Comparison of ENCODE assay signal across 10 cellular contexts in the genomic region with DNA sequence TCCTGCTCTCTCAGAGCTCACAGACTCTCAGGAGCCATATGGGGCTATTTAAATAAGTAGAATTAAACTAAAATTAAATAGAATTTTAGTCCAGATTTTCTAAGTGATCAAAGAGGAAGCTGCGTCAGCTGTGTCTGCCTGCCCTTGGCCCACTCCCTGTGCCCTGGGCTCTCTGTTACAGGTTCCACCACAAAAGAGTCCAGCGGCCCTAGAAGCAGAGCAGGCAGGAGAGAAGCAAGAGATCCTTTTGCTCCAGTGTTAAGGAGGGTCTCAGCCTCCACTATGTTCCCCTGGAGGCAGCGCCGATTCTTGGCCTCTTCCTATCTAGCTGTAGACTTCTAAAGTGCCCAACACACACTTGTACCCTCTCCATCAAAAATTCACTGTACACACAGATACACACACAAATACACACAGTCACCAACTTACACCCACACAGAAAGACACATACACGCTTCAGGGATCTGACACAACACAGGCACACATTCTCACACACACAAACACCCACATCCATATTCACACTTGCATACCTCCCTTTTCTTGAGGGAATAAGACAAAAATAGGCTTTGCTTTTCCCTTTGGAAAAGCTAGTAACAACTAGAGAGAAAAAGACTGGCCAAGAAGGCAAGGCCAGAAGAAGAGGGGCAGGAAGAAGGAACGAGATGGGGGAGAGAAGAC. TPM values are rescaled to one million over a fixed set of nuclear protein-coding genes. Genes with fewer than 3 reads are reported as not detected.
DNase-seq lines count a peak whose midpoint lies in the region; ATAC-seq and TF ChIP-seq lines count a peak whose summit lies in the region.
"Had no signal": no experiment of that assay in that cellular context is flagged by ENCODE, and none has a peak within 500 bp of the region (broad histone marks: within the 10 kb centered on the region; RNA-seq: fewer than 3 reads in every experiment).

No MANE protein-coding gene starts in this region.

- H3K4me3 ChIP-seq in CD8-positive, alpha-beta T cell (ENCODE audit: low read depth, low read length), result no peak overlapping the region
- peak overlapping the region; percentile 90 for H3K4me3 ChIP-seq in OCI-LY3 (ENCODE audit: low read length)
- H3K4me3 ChIP-seq in psoas muscle, result peak overlapping the region; percentile 21

- peak overlapping the region; percentile 88 for H3K9ac ChIP-seq in OCI-LY3 (ENCODE audit: low read length)

- intact Hi-C loops in CD8-positive, alpha-beta T cell (cut with DNase I, micrococcal nuclease), result no loop called here
- intact Hi-C loops in dendritic cell treated with granulocyte-macrophage colony-stimulating factor and Interleukin-4, amounts not matched to agents 40 ng/mL and 50 ng/mL, for 4 days (cut with micrococcal nuclease), result no loop called here
- intact Hi-C loops in psoas muscle (cut with DNase I), result no loop called here

- no peak overlapping the region for H2AFZ ChIP-seq in OCI-LY3 (ENCODE audit: low read depth, low read length)

- no peaks in the 10 kb centered on the region for H3K9me3 Mint-ChIP-seq in CD8-positive, alpha-beta T cell
- H3K9me3 Mint-ChIP-seq in dendritic cell treated with granulocyte-macrophage colony-stimulating factor and Interleukin-4, amounts not matched to agents 40 ng/mL and 50 ng/mL, for 4 days, result no peaks in the 10 kb centered on the region

- no peaks in the 10 kb centered on the region for H3K27me3 ChIP-seq in CD8-positive, alpha-beta T cell (ENCODE audit: insufficient read depth, low read length)
- H3K27me3 ChIP-seq in OCI-LY3 (ENCODE audit: low read depth, low read length) (peaks cover 4% of the 10 kb centered on the region; the same call in 1 of the 2 replicates), psoas muscle (ENCODE audit: insufficient read depth in 3 of 3, low read length in 2 of 3) (no peaks in the 10 kb centered on the region)

- H3K9me3 ChIP-seq in CD8-positive, alpha-beta T cell (ENCODE audit: low read length), result no peaks in the 10 kb centered on the region
- no peaks in the 10 kb centered on the region for H3K9me3 ChIP-seq in OCI-LY3 (ENCODE audit: insufficient read depth, low read length)
- H3K9me3 ChIP-seq in psoas muscle, result no peaks in the 10 kb centered on the region

- H3K4me1 Mint-ChIP-seq in CD8-positive, alpha-beta T cell (ENCODE audit: low read depth), result peaks cover 50% of the 10 kb centered on the region
- H3K4me1 Mint-ChIP-seq in dendritic cell treated with granulocyte-macrophage colony-stimulating factor and Interleukin-4, amounts not matched to agents 40 ng/mL and 50 ng/mL, for 4 days (ENCODE audit: low read depth), result peaks cover 82% of the 10 kb centered on the region

- no peak for TF ChIP-seq CTCF in CD8-positive, alpha-beta T cell (IDR thresholded peaks at IDR 0.05)
- TF ChIP-seq CTCF in OCI-LY3 (IDR thresholded peaks at IDR 0.05; ENCODE audit: low read depth, low read length) (no peak), psoas muscle (IDR thresholded peaks at IDR 0.05) (no peak)

- peaks cover 24% of the 10 kb centered on the region for H3K4me1 ChIP-seq in CD8-positive, alpha-beta T cell (ENCODE audit: insufficient read depth, low read length)
- peaks cover 54% of the 10 kb centered on the region for H3K4me1 ChIP-seq in OCI-LY3 (ENCODE audit: low read length)
- H3K4me1 ChIP-seq in psoas muscle, result peaks cover 41% of the 10 kb centered on the region

- H3K36me3 ChIP-seq in CD8-positive, alpha-beta T cell (ENCODE audit: insufficient read depth, low read length), result no peaks in the 10 kb centered on the region
- H3K36me3 ChIP-seq in OCI-LY3 (replicated peaks; ENCODE audit: low read depth, low read length) (peaks cover 6% of the 10 kb centered on the region), psoas muscle (ENCODE audit: insufficient read depth in 1 of 2, low read depth in 1 of 2) (no peaks in the 10 kb centered on the region)

- POLR2A ChIA-PET in CD8-positive, alpha-beta T cell (lab: Charles Lee), result interaction anchor here (1.1 to 1.5 kb wide), 2 partner anchors 11 to 12 kb away, joined by 5 read pairs; no protein-coding TSS in a partner anchor

- no peaks in the 10 kb centered on the region for H3K36me3 Mint-ChIP-seq in CD8-positive, alpha-beta T cell
- H3K36me3 Mint-ChIP-seq in dendritic cell treated with granulocyte-macrophage colony-stimulating factor and Interleukin-4, amounts not matched to agents 40 ng/mL and 50 ng/mL, for 4 days (ENCODE audit: low read depth), result no peaks in the 10 kb centered on the region

- no peaks in the 10 kb centered on the region for H3K27me3 Mint-ChIP-seq in CD8-positive, alpha-beta T cell (ENCODE audit: low read depth)
- H3K27me3 Mint-ChIP-seq in dendritic cell treated with granulocyte-macrophage colony-stimulating factor and Interleukin-4, amounts not matched to agents 40 ng/mL and 50 ng/mL, for 4 days, result no peaks in the 10 kb centered on the region

- H3K27ac ChIP-seq in CD8-positive, alpha-beta T cell (ENCODE audit: low read depth, low read length), result no peak overlapping the region
- H3K27ac ChIP-seq in OCI-LY3 (ENCODE audit: low read length) (peak overlapping the region; percentile 64), psoas muscle (peak overlapping the region; percentile 67)

- H4K20me1 ChIP-seq in OCI-LY3 (ENCODE audit: insufficient read depth, low read length), result no peaks in the 10 kb centered on the region

- H3K79me2 ChIP-seq in OCI-LY3 (ENCODE audit: low read length), result peaks cover 52% of the 10 kb centered on the region

- peak overlapping the region; percentile 96 for H3K4me2 ChIP-seq in OCI-LY3 (ENCODE audit: low read length)

- WGBS in psoas muscle, 3 donors, result 60 to 78% (median 63%) methylated on average over 6 of the region's 6 CpGs

- DNase-seq in CD8-positive, alpha-beta T cell, result no peak
- DNase-seq in psoas muscle, result no peak
- no peak for DNase-seq in stimulated activated CD4-positive, alpha-beta T cell treated with anti-CD3 and anti-CD28 coated beads, Interleukin-12 subunit alpha, Interleukin-12 subunit beta, amount 100 ng/mL, for 4 hours
- DNase-seq: erythroblast, GF-D8 had no signal

- peak overlapping the region; percentile 72 for H3K4me3 Mint-ChIP-seq in CD8-positive, alpha-beta T cell
- H3K4me3 Mint-ChIP-seq in dendritic cell treated with granulocyte-macrophage colony-stimulating factor and Interleukin-4, amounts not matched to agents 40 ng/mL and 50 ng/mL, for 4 days, result peak overlapping the region; percentile 68

- CTCF ChIA-PET in CD8-positive, alpha-beta T cell (lab: Charles Lee), result interaction anchor here (0.8 to 2.8 kb wide), 5 partner anchors 29 to 79 kb away, joined by 4 to 12 read pairs (median 5); no protein-coding TSS in a partner anchor

- peak overlapping the region; percentile 78 for H3K27ac Mint-ChIP-seq in CD8-positive, alpha-beta T cell
- H3K27ac Mint-ChIP-seq in dendritic cell treated with granulocyte-macrophage colony-stimulating factor and Interleukin-4, amounts not matched to agents 40 ng/mL and 50 ng/mL, for 4 days, result peak overlapping the region; percentile 80

- ATAC-seq in CD8-positive, alpha-beta T cell, result no peak
- no peak for ATAC-seq in psoas muscle
- no peak for ATAC-seq in GM21515 (IDR thresholded peaks at IDR 0.05; ENCODE audit: unreplicated experiment)
- no peak for ATAC-seq in GM19397 (IDR thresholded peaks at IDR 0.05; ENCODE audit: unreplicated experiment)
- ATAC-seq in HG02763 (IDR thresholded peaks at IDR 0.05; ENCODE audit: unreplicated experiment), result no peak

RNA-seq across cellular contexts. Expression of a gene that starts 5.5 kb away (rescaled TPM):
- 100 to 1,000 TPM; 133 to 134 TPM for total RNA-seq in CD8-positive, alpha-beta T cell
- total RNA-seq in psoas muscle, result 100 to 1,000 TPM; 114 to 218 (median 149) TPM
- polyA plus RNA-seq in psoas muscle, result 100 to 1,000 TPM in 2 of 3 donors, 10 to 100 TPM in 1; 55.5 to 167 (median 106) TPM
